In genomic region chrX:40243699-40244098, GRCh38 we compare ENCODE assay signal across 1 cellular context.
TF ChIP-seq lines count a peak whose summit lies in the region.

No MANE protein-coding gene starts in this region.

TF ChIP-seq in IMR-90, 13 proteins besides CTCF, POLR2A, EP300 and RAD21:
- no peak for TF ChIP-seq ELK1 (IDR thresholded peaks at IDR 0.05; ENCODE audit: borderline replicate concordance, low read depth, low read length)
- no peak for TF ChIP-seq BHLHE40 (IDR thresholded peaks at IDR 0.05; ENCODE audit: low read depth, low read length)
- TF ChIP-seq CEBPB (IDR thresholded peaks at IDR 0.05; ENCODE audit: low read depth, low read length): no peak
- TF ChIP-seq MAFK (IDR thresholded peaks at IDR 0.05; ENCODE audit: low read depth, low read length): peak; percentile 93
- TF ChIP-seq RFX5 (IDR thresholded peaks at IDR 0.05; ENCODE audit: low read depth, low read length): no peak
